In genomic region chr3:133933097-133934024, GRCh38 we compare ENCODE assay signal across 18 cellular contexts. TPM values are rescaled to one million over a fixed set of nuclear protein-coding genes. Genes with fewer than 3 reads are reported as not detected.
A peak's percentile ranks its signal among the peaks of the same experiment; 100 is the strongest.
DNase-seq lines count a peak whose midpoint lies in the region; ATAC-seq and TF ChIP-seq lines count a peak whose summit lies in the region.
"Had no signal": no experiment of that assay in that cellular context is flagged by ENCODE, and none has a peak within 500 bp of the region (broad histone marks: within the 10 kb centered on the region; RNA-seq: fewer than 3 reads in every experiment).

No MANE protein-coding gene starts in this region.

- no peak overlapping the region for H3K27ac ChIP-seq in RWPE2 (ENCODE audit: poor library complexity, severe bottlenecking)
- H3K27ac ChIP-seq: 22Rv1, HL-60, KMS-11, PC-9 had no signal

- H3K27ac Mint-ChIP-seq in activated CD8-positive, alpha-beta T cell treated with anti-CD3 and anti-CD28 coated beads, Interleukin-2, amount 10 ng/mL, durations not matched to agents 7 days and 5 days = no peak overlapping the region
- no peak overlapping the region for H3K27ac Mint-ChIP-seq in activated CD8-positive, alpha-beta T cell treated with anti-CD3 and anti-CD28 coated beads for 36 hours
- H3K27ac Mint-ChIP-seq in type B pancreatic cell = no peak overlapping the region

- H3K27me3 ChIP-seq in RWPE2 (ENCODE audit: insufficient read depth, poor library complexity, severe bottlenecking) = no peaks in the 10 kb centered on the region
- H3K27me3 ChIP-seq: MG63 had no signal

- no peak overlapping the region for H3K4me3 Mint-ChIP-seq in activated CD8-positive, alpha-beta T cell treated with anti-CD3 and anti-CD28 coated beads, Interleukin-2, amount 10 ng/mL, durations not matched to agents 7 days and 5 days
- no peak overlapping the region for H3K4me3 Mint-ChIP-seq in activated CD8-positive, alpha-beta T cell treated with anti-CD3 and anti-CD28 coated beads for 36 hours
- no peak overlapping the region for H3K4me3 Mint-ChIP-seq in type B pancreatic cell

- intact Hi-C loops in activated CD8-positive, alpha-beta T cell treated with anti-CD3 and anti-CD28 coated beads for 36 hours (cut with micrococcal nuclease) = no loop called here

- no peaks in the 10 kb centered on the region for H3K4me1 ChIP-seq in RWPE2 (ENCODE audit: insufficient read depth, poor library complexity, severe bottlenecking)

- H3K27me3 Mint-ChIP-seq in activated CD8-positive, alpha-beta T cell treated with anti-CD3 and anti-CD28 coated beads, Interleukin-2, amount 10 ng/mL, durations not matched to agents 7 days and 5 days (ENCODE audit: low read depth) = peaks cover 3% of the 10 kb centered on the region
- H3K27me3 Mint-ChIP-seq in activated CD8-positive, alpha-beta T cell treated with anti-CD3 and anti-CD28 coated beads for 36 hours = peaks cover 3% of the 10 kb centered on the region
- H3K27me3 Mint-ChIP-seq in type B pancreatic cell = peaks cover 17% of the 10 kb centered on the region

- H3K4me3 ChIP-seq in RWPE2 (ENCODE audit: severe bottlenecking) = no peak overlapping the region
- H3K4me3 ChIP-seq: MG63, PC-9 had no signal

- no peaks in the 10 kb centered on the region for H3K36me3 Mint-ChIP-seq in activated CD8-positive, alpha-beta T cell treated with anti-CD3 and anti-CD28 coated beads, Interleukin-2, amount 10 ng/mL, durations not matched to agents 7 days and 5 days (ENCODE audit: low read depth)
- H3K36me3 Mint-ChIP-seq in activated CD8-positive, alpha-beta T cell treated with anti-CD3 and anti-CD28 coated beads for 36 hours (ENCODE audit: low read depth) = no peaks in the 10 kb centered on the region
- no peaks in the 10 kb centered on the region for H3K36me3 Mint-ChIP-seq in type B pancreatic cell

- H3K4me1 Mint-ChIP-seq in activated CD8-positive, alpha-beta T cell treated with anti-CD3 and anti-CD28 coated beads, Interleukin-2, amount 10 ng/mL, durations not matched to agents 7 days and 5 days (ENCODE audit: low read depth) = no peaks in the 10 kb centered on the region
- H3K4me1 Mint-ChIP-seq in activated CD8-positive, alpha-beta T cell treated with anti-CD3 and anti-CD28 coated beads for 36 hours (ENCODE audit: low read depth) = no peaks in the 10 kb centered on the region
- peaks cover 19% of the 10 kb centered on the region for H3K4me1 Mint-ChIP-seq in type B pancreatic cell (ENCODE audit: unreplicated experiment)

- no peaks in the 10 kb centered on the region for H3K9me3 ChIP-seq in RWPE2 (ENCODE audit: severe bottlenecking)
- H3K9me3 ChIP-seq: MG63 had no signal

- no peaks in the 10 kb centered on the region for H3K36me3 ChIP-seq in RWPE2 (ENCODE audit: low read depth)
- H3K36me3 ChIP-seq: MG63 had no signal

- DNase-seq in activated CD8-positive, alpha-beta T cell treated with anti-CD3 and anti-CD28 coated beads, Interleukin-2, amount 10 ng/mL, durations not matched to agents 7 days and 5 days = peak; percentile 9
- DNase-seq in activated CD8-positive, alpha-beta T cell treated with anti-CD3 and anti-CD28 coated beads for 36 hours = no peak
- DNase-seq in RWPE2 (ENCODE audit: low spot score) = peak; percentile 26
- peak; percentile 80 for DNase-seq in mesenteric fat pad (ENCODE audit: low spot score)
- peak; percentile 49 for DNase-seq in type B pancreatic cell (ENCODE audit: extremely low spot score, unreplicated experiment)
- no peak for DNase-seq in medulla oblongata (ENCODE audit: extremely low spot score)
- DNase-seq: MG63, NCI-H1092 treated with DMSO at 0.1 percent for 48 hours, NCI-H187, NCI-H446 treated with DMSO at 0.1 percent for 48 hours, NCI-H774, PC-9, SHP77 had no signal

- CTCF ChIA-PET in activated CD8-positive, alpha-beta T cell treated with anti-CD3 and anti-CD28 coated beads, Interleukin-2, amount 10 ng/mL, durations not matched to agents 7 days and 5 days (lab: Charles Lee) = interaction anchor here (4.7 kb wide), 1 partner anchor 279 kb away, joined by 28 read pairs; no protein-coding TSS in a partner anchor
- CTCF ChIA-PET in activated CD8-positive, alpha-beta T cell treated with anti-CD3 and anti-CD28 coated beads for 36 hours (lab: Charles Lee) = no interaction called here

- no peak for ATAC-seq in activated CD8-positive, alpha-beta T cell treated with anti-CD3 and anti-CD28 coated beads, Interleukin-2, amount 10 ng/mL, durations not matched to agents 7 days and 5 days
- no peak for ATAC-seq in activated CD8-positive, alpha-beta T cell treated with anti-CD3 and anti-CD28 coated beads for 36 hours
- ATAC-seq in RWPE2 (ENCODE audit: low read depth) = no peak
- no peak for ATAC-seq in HG02623 (IDR thresholded peaks at IDR 0.05; ENCODE audit: unreplicated experiment)
- ATAC-seq in GM21619 (IDR thresholded peaks at IDR 0.05; ENCODE audit: unreplicated experiment) = no peak

- H3K9me3 Mint-ChIP-seq in activated CD8-positive, alpha-beta T cell treated with anti-CD3 and anti-CD28 coated beads, Interleukin-2, amount 10 ng/mL, durations not matched to agents 7 days and 5 days (ENCODE audit: insufficient read depth) = no peaks in the 10 kb centered on the region
- H3K9me3 Mint-ChIP-seq in activated CD8-positive, alpha-beta T cell treated with anti-CD3 and anti-CD28 coated beads for 36 hours = no peaks in the 10 kb centered on the region
- H3K9me3 Mint-ChIP-seq in type B pancreatic cell = no peaks in the 10 kb centered on the region

- POLR2A ChIA-PET in activated CD8-positive, alpha-beta T cell treated with anti-CD3 and anti-CD28 coated beads, Interleukin-2, amount 10 ng/mL, durations not matched to agents 7 days and 5 days (lab: Charles Lee) = no interaction called here
- POLR2A ChIA-PET in activated CD8-positive, alpha-beta T cell treated with anti-CD3 and anti-CD28 coated beads for 36 hours (lab: Charles Lee) = no interaction called here

- TF ChIP-seq CTCF in activated CD8-positive, alpha-beta T cell treated with anti-CD3 and anti-CD28 coated beads for 36 hours (IDR thresholded peaks at IDR 0.05) = no peak
- TF ChIP-seq CTCF in RWPE2 (IDR thresholded peaks at IDR 0.05; ENCODE audit: poor library complexity, severe bottlenecking) (no peak), type B pancreatic cell (conservative IDR thresholded peaks at IDR 0.05) (no peak)

RNA-seq across cellular contexts. Expression of gene RAB6B, which starts 37.7 kb away (rescaled TPM):
- total RNA-seq in activated CD8-positive, alpha-beta T cell treated with anti-CD3 and anti-CD28 coated beads, Interleukin-2, amount 10 ng/mL, durations not matched to agents 7 days and 5 days = 1 to 10 TPM in 1 of 2 experiments, under 1 TPM in 1; 0.68 to 1.2 TPM
- total RNA-seq in activated CD8-positive, alpha-beta T cell treated with anti-CD3 and anti-CD28 coated beads for 36 hours = 1 to 10 TPM; 1.7 to 2.0 TPM
- total RNA-seq in mesenteric fat pad (64.8 TPM), type B pancreatic cell (ENCODE audit: low replicate concordance) (21.2 and 48.2 TPM in 2 replicates)

Comparison
In these comparisons a context has a peak if more than half of its experiments do, and no peak if none do; other contexts are left out.
1. DNase-seq: peak in activated CD8-positive, alpha-beta T cell treated with anti-CD3 and anti-CD28 coated beads, Interleukin-2, amount 10 ng/mL, durations not matched to agents 7 days and 5 days (single experiment), RWPE2 (single experiment), mesenteric fat pad (single experiment) and type B pancreatic cell (single experiment); none in activated CD8-positive, alpha-beta T cell treated with anti-CD3 and anti-CD28 coated beads for 36 hours (single experiment) and medulla oblongata (single experiment).